In genomic region chr12:9673404-9674225, GRCh38 we compare ENCODE assay signal across 7 cellular contexts. TPM values are rescaled to one million over a fixed set of nuclear protein-coding genes. Genes with fewer than 3 reads are reported as not detected.
DNase-seq lines count a peak whose midpoint lies in the region; ATAC-seq and TF ChIP-seq lines count a peak whose summit lies in the region.

No MANE protein-coding gene starts in this region.

- peaks cover 5% of the 10 kb centered on the region for H3K9me3 Mint-ChIP-seq in type B pancreatic cell

- no peak overlapping the region for H3K4me3 ChIP-seq in cardiac fibroblast (replicated peaks in 1 of 2; ENCODE audit: low read depth in 2 of 2, low read length in 2 of 2)

- H3K27me3 Mint-ChIP-seq in type B pancreatic cell = no peaks in the 10 kb centered on the region

- H3K36me3 Mint-ChIP-seq in type B pancreatic cell = peaks cover 50% of the 10 kb centered on the region

- H3K27ac Mint-ChIP-seq in type B pancreatic cell = peak overlapping the region; percentile 57

- ATAC-seq in GM18867 (IDR thresholded peaks at IDR 0.05; ENCODE audit: unreplicated experiment) (peak; percentile 27), HG03108 (IDR thresholded peaks at IDR 0.05; ENCODE audit: unreplicated experiment) (peak; percentile 31)

- DNase-seq in T follicular helper cell (ENCODE audit: low read depth) (peak; percentile 38), cardiac fibroblast (ENCODE audit: low read depth in 2 of 2) (peak; percentile 90 to 94), medulla oblongata (ENCODE audit: extremely low spot score) (peak; percentile 28), type B pancreatic cell (ENCODE audit: extremely low spot score, unreplicated experiment) (no peak), NCI-H1436 (lab: John Stamatoyannopoulos, UW) (no peak)

- no peaks in the 10 kb centered on the region for H3K4me1 Mint-ChIP-seq in type B pancreatic cell (ENCODE audit: unreplicated experiment)

- TF ChIP-seq CTCF in cardiac fibroblast (IDR thresholded peaks at IDR 0.05; ENCODE audit: low read depth, low read length) (no peak), type B pancreatic cell (conservative IDR thresholded peaks at IDR 0.05) (no peak)

- H3K4me3 Mint-ChIP-seq in type B pancreatic cell = peak overlapping the region; percentile 37

RNA-seq across cellular contexts. Expression of gene CLEC2D, which starts 4.1 kb away (rescaled TPM):
- total RNA-seq in type B pancreatic cell (ENCODE audit: low replicate concordance) = 9.2 and 10.3 TPM in 2 replicates

RNA-seq across cellular contexts. Expression of gene CLECL1, which starts 59.3 kb away (rescaled TPM):
- not detected in 2 replicates for total RNA-seq in type B pancreatic cell (ENCODE audit: low replicate concordance)

Comparison
In these comparisons a context has a peak if more than half of its experiments do, and no peak if none do; other contexts are left out.
1. DNase-seq: peak in T follicular helper cell (single experiment), cardiac fibroblast (2 of 2) and medulla oblongata (single experiment); none in type B pancreatic cell (single experiment) and NCI-H1436 (single experiment).